ENCODE assay signal across 1 cellular context in the genomic region with DNA sequence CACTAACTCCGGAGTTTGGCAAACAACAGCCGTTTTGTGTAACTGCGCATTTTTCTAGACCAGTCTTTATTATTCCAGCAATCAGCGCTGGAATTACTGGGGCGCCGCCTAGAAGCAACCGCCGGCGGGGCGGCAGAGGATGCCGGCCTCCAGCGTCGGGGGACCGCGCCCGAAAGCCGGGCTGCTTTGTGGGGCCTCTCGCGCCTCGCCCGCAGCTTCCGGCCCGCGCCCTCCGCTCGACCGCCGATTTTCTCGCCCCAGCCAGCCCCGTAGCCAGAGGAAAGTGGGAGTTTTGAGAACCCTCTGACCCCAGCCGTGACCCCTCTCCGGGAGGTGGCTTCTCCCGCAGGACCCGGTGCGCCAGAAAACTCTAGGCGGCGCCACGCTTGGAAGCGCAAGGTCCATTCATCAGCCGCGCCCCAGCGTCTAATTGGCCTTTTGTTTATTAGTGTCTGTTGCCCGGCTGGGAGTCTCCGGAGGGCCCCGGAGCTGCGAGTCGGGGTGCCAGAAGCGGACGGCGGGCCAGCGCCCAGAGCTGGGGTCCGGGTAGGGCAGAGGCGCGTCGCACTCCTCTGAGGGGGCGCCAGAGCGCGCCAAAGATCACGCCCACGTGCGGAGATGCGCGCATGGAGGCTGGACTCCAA.
TF ChIP-seq lines count a peak whose summit lies in the region.

No MANE protein-coding gene starts in this region.

TF ChIP-seq in H1, 55 proteins besides CTCF, POLR2A, EP300 and RAD21:
- TF ChIP-seq MAX (IDR thresholded peaks at IDR 0.05) (peak; percentile 94), RFX5 (IDR thresholded peaks at IDR 0.05; ENCODE audit: borderline replicate concordance, low read depth, low read length) (no peak), POU5F1 (IDR thresholded peaks at IDR 0.05; ENCODE audit: low read depth, low read length) (no peak), SIN3A (conservative IDR thresholded peaks at IDR 0.05 in 1 of 2, IDR thresholded peaks at IDR 0.05 in 1 of 2; ENCODE audit: low read depth in 1 of 2, low read length in 2 of 2) (no peak), SUZ12 (IDR thresholded peaks at IDR 0.05; ENCODE audit: low read length) (peak; percentile 49; the same call in 1 of the 2 replicates), ASH2L (IDR thresholded peaks at IDR 0.05; ENCODE audit: low read length) (peak; percentile 12), SP4 (IDR thresholded peaks at IDR 0.05; ENCODE audit: low read length) (0 out of 2 replicates have a peak, but pooled peaks have one; percentile 21), JUND (IDR thresholded peaks at IDR 0.05; ENCODE audit: low read length) (no peak), RNF2 (IDR thresholded peaks at IDR 0.05; ENCODE audit: borderline replicate concordance, low read depth, low read length, missing control alignments, poor library complexity, severe bottlenecking) (peak; percentile 42), CTBP2 (IDR thresholded peaks at IDR 0.05; ENCODE audit: borderline replicate concordance, insufficient read depth, insufficient read length, low read length) (no peak), KDM4A (IDR thresholded peaks at IDR 0.05; ENCODE audit: low read depth, low read length, severe bottlenecking) (peak; percentile 67), TBP (IDR thresholded peaks at IDR 0.05; ENCODE audit: low read depth, low read length) (no peak), CHD7 (IDR thresholded peaks at IDR 0.05; ENCODE audit: insufficient replicate concordance, low read length) (no peak), YY1 (IDR thresholded peaks at IDR 0.05; ENCODE audit: low read depth, low read length) (no peak), CBX8 (IDR thresholded peaks at IDR 0.05; ENCODE audit: borderline replicate concordance, low read depth, low read length) (no peak), GABPA (IDR thresholded peaks at IDR 0.05; ENCODE audit: borderline replicate concordance, insufficient read depth, low read length) (0 out of 2 replicates have a peak, but pooled peaks have one; percentile 37), EZH2 (IDR thresholded peaks at IDR 0.05; ENCODE audit: low read depth, low read length, severe bottlenecking) (peak; percentile 59), GTF2F1 (IDR thresholded peaks at IDR 0.05; ENCODE audit: borderline replicate concordance, low read depth, low read length) (no peak), CHD1 (IDR thresholded peaks at IDR 0.05; ENCODE audit: low read depth, low read length) (no peak), MAFK (IDR thresholded peaks at IDR 0.05; ENCODE audit: low read depth, low read length) (no peak), TAF1 (IDR thresholded peaks at IDR 0.05; ENCODE audit: low read depth, low read length) (no peak)
- TF ChIP-seq, protein P1, sequence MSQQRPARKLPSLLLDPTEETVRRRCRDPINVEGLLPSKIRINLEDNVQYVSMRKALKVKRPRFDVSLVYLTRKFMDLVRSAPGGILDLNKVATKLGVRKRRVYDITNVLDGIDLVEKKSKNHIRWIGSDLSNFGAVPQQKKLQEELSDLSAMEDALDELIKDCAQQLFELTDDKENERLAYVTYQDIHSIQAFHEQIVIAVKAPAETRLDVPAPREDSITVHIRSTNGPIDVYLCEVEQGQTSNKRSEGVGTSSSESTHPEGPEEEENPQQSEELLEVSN (IDR thresholded peaks at IDR 0.05): peak; percentile 96
